Comparison of ENCODE assay signal across 1 cellular context in genomic region chr4:77819409-77819835, GRCh38.
TF ChIP-seq lines count a peak whose summit lies in the region.

No MANE protein-coding gene starts in this region.

TF ChIP-seq in K562, 482 proteins besides CTCF, POLR2A, EP300 and RAD21:
- TF ChIP-seq HMGN3 (IDR thresholded peaks at IDR 0.05; ENCODE audit: borderline replicate concordance, extremely low read depth, insufficient read length, low read depth, low read length) (peak; percentile 24), ZBTB7A (IDR thresholded peaks at IDR 0.05; ENCODE audit: borderline replicate concordance, control insufficient read depth, low read depth, low read length) (peak; percentile 74), ZBTB43 (CRISPR knock-in tag; IDR thresholded peaks at IDR 0.05) (no peak), UBTF (IDR thresholded peaks at IDR 0.05; ENCODE audit: borderline replicate concordance in 1 of 2, low read depth in 2 of 2, low read length in 2 of 2) (0 out of 4 replicates have a peak, but pooled peaks of 1 of the 2 experiments have one; percentile 38), NR2C1 (IDR thresholded peaks at IDR 0.05) (no peak), NR2C1 (tag; IDR thresholded peaks at IDR 0.05) (no peak), RBFOX2 (IDR thresholded peaks at IDR 0.05; ENCODE audit: low read depth, low read length) (peak; percentile 42)
